ENCODE assay signal across 2 cellular contexts in the genomic region with DNA sequence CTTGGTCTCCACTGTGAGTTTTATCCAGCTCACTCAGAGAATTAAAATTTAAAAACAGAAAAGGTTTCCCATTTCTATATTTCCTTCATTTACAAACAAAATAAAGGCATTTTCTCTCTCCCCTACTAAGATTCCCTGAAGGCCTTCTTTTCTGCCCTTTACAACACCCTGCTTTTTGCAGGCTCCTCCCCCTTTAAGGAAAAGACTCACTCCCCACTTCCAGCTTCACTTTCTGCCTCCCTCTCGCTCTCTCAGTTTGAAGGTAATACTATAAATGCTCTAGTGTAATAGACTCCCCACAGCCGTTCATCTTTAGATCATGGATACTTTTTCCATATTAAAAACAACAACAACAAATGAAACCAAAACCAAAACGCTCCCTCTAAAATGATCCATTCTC.
TF ChIP-seq lines count a peak whose summit lies in the region.

No MANE protein-coding gene starts in this region.

TF ChIP-seq in HEK293, 187 proteins besides CTCF, POLR2A, EP300 and RAD21 (continued from another document):
- peak; percentile 55 for TF ChIP-seq PRDM1 (tag by site-specific recombination; IDR thresholded peaks at IDR 0.05)

TF ChIP-seq in H1, 55 proteins besides CTCF, POLR2A, EP300 and RAD21 (continued from another document):
- no peak for TF ChIP-seq TAF1 (IDR thresholded peaks at IDR 0.05; ENCODE audit: low read depth, low read length)
- TF ChIP-seq RNF2 (IDR thresholded peaks at IDR 0.05; ENCODE audit: borderline replicate concordance, low read depth, low read length, missing control alignments, poor library complexity, severe bottlenecking), result no peak
- TF ChIP-seq NANOG (IDR thresholded peaks at IDR 0.05; ENCODE audit: insufficient read depth, low read depth, low read length, poor library complexity, severe bottlenecking), result no peak
- no peak for TF ChIP-seq BACH1 (IDR thresholded peaks at IDR 0.05; ENCODE audit: low read length)
- TF ChIP-seq NRF1 (IDR thresholded peaks at IDR 0.05; ENCODE audit: low read depth, low read length), result no peak
- no peak for TF ChIP-seq SIN3A (conservative IDR thresholded peaks at IDR 0.05 in 1 of 2, IDR thresholded peaks at IDR 0.05 in 1 of 2; ENCODE audit: low read depth in 1 of 2, low read length in 2 of 2)
- TF ChIP-seq SP2 (IDR thresholded peaks at IDR 0.05; ENCODE audit: low read length), result no peak
- TF ChIP-seq POLR2AphosphoS5 (IDR thresholded peaks at IDR 0.05; ENCODE audit: low read depth, low read length), result no peak
- TF ChIP-seq EZH2 (IDR thresholded peaks at IDR 0.05; ENCODE audit: low read depth, low read length, severe bottlenecking), result no peak
- TF ChIP-seq MAFK (IDR thresholded peaks at IDR 0.05; ENCODE audit: low read depth, low read length), result no peak
- no peak for TF ChIP-seq JUND (IDR thresholded peaks at IDR 0.05; ENCODE audit: low read length)
- no peak for TF ChIP-seq ATF2 (IDR thresholded peaks at IDR 0.05; ENCODE audit: low read length)
- TF ChIP-seq CREB1 (IDR thresholded peaks at IDR 0.05), result no peak
- TF ChIP-seq GTF2F1 (IDR thresholded peaks at IDR 0.05; ENCODE audit: borderline replicate concordance, low read depth, low read length), result no peak
- no peak for TF ChIP-seq JUN (IDR thresholded peaks at IDR 0.05; ENCODE audit: low read depth, low read length)
- TF ChIP-seq RBBP5 (IDR thresholded peaks at IDR 0.05; ENCODE audit: borderline replicate concordance, low read depth, low read length), result no peak
- TF ChIP-seq KDM5A (IDR thresholded peaks at IDR 0.05; ENCODE audit: low read length), result no peak
- no peak for TF ChIP-seq ASH2L (IDR thresholded peaks at IDR 0.05; ENCODE audit: low read length)
- TF ChIP-seq RXRA (IDR thresholded peaks at IDR 0.05; ENCODE audit: insufficient read depth, low read depth, low read length), result no peak
